In genomic region chr2:127231130-127231865, GRCh38 we compare ENCODE assay signal across 1 cellular context.
TF ChIP-seq lines count a peak whose summit lies in the region.

No MANE protein-coding gene starts in this region.

TF ChIP-seq in HepG2, 621 proteins besides CTCF, POLR2A, EP300 and RAD21 (continues in another document):
- TF ChIP-seq ZBTB42 (CRISPR knock-in tag; IDR thresholded peaks at IDR 0.05) (no peak), ZNF329 (CRISPR knock-in tag; IDR thresholded peaks at IDR 0.05; ENCODE audit: low read depth) (no peak), HMG20A (CRISPR knock-in tag; IDR thresholded peaks at IDR 0.05; ENCODE audit: borderline replicate concordance) (peak; percentile 58), SCMH1 (CRISPR knock-in tag; IDR thresholded peaks at IDR 0.05; ENCODE audit: borderline replicate concordance) (no peak), SKIL (CRISPR knock-in tag; IDR thresholded peaks at IDR 0.05; ENCODE audit: borderline replicate concordance) (peak; percentile 66; the same call in 1 of the 2 replicates), TCF7 (IDR thresholded peaks at IDR 0.05; ENCODE audit: low read depth) (no peak), ZNF644 (CRISPR knock-in tag; IDR thresholded peaks at IDR 0.05; ENCODE audit: low read depth) (0 out of 2 replicates have a peak, but pooled peaks have one; percentile 11), FOXA3 (CRISPR knock-in tag; IDR thresholded peaks at IDR 0.05) (peak; percentile 63; the same call in 1 of the 2 replicates), TBL1XR1 (IDR thresholded peaks at IDR 0.05; ENCODE audit: borderline replicate concordance, low read length, partially characterized antibody) (peak; percentile 44), ZC3H4 (CRISPR knock-in tag; IDR thresholded peaks at IDR 0.05; ENCODE audit: borderline replicate concordance) (no peak), SOX5 (CRISPR knock-in tag; IDR thresholded peaks at IDR 0.05; ENCODE audit: borderline replicate concordance) (peak; percentile 56; the same call in 1 of the 2 replicates), ZNF7 (CRISPR knock-in tag; IDR thresholded peaks at IDR 0.05) (peak; percentile 90), SALL1 (CRISPR knock-in tag; IDR thresholded peaks at IDR 0.05) (peak; percentile 28; the same call in 1 of the 2 replicates), SMARCC2 (IDR thresholded peaks at IDR 0.05) (no peak), THRA (CRISPR knock-in tag; IDR thresholded peaks at IDR 0.05; ENCODE audit: borderline replicate concordance) (peak; percentile 21; the same call in 1 of the 2 replicates), ZMYM3 (CRISPR knock-in tag; IDR thresholded peaks at IDR 0.05) (0 out of 2 replicates have a peak, but pooled peaks have one; percentile 25), SOX13 (IDR thresholded peaks at IDR 0.05) (no peak), SOX13 (CRISPR knock-in tag; conservative IDR thresholded peaks at IDR 0.05 in 1 of 2, IDR thresholded peaks at IDR 0.05 in 1 of 2) (peak in 1 of 2 experiments; percentile 57; a peak in 2 of 4 replicates), BCL6 (CRISPR knock-in tag; IDR thresholded peaks at IDR 0.05) (peak; percentile 85)
- TF ChIP-seq, protein P1, sequence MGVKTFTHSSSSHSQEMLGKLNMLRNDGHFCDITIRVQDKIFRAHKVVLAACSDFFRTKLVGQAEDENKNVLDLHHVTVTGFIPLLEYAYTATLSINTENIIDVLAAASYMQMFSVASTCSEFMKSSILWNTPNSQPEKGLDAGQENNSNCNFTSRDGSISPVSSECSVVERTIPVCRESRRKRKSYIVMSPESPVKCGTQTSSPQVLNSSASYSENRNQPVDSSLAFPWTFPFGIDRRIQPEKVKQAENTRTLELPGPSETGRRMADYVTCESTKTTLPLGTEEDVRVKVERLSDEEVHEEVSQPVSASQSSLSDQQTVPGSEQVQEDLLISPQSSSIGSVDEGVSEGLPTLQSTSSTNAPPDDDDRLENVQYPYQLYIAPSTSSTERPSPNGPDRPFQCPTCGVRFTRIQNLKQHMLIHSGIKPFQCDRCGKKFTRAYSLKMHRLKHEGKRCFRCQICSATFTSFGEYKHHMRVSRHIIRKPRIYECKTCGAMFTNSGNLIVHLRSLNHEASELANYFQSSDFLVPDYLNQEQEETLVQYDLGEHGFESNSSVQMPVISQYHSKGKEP (CRISPR knock-in tag; IDR thresholded peaks at IDR 0.05): no peak
- TF ChIP-seq, protein P2, sequence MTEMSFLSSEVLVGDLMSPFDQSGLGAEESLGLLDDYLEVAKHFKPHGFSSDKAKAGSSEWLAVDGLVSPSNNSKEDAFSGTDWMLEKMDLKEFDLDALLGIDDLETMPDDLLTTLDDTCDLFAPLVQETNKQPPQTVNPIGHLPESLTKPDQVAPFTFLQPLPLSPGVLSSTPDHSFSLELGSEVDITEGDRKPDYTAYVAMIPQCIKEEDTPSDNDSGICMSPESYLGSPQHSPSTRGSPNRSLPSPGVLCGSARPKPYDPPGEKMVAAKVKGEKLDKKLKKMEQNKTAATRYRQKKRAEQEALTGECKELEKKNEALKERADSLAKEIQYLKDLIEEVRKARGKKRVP (CRISPR knock-in tag; IDR thresholded peaks at IDR 0.05): peak in 1 of 2 experiments; percentile 62; a peak in 1 of 4 replicates
- TF ChIP-seq, protein P3, sequence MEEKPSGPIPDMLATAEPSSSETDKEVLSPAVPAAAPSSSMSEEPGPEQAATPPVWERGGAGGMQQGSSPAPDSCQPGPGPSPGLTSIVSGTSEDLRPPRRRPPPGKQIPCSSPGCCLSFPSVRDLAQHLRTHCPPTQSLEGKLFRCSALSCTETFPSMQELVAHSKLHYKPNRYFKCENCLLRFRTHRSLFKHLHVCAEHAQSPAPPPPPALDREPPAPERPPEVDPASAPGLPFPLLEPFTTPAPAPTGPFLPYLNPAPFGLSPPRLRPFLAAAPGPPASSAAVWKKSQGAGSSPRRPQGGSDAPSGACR (CRISPR knock-in tag; IDR thresholded peaks at IDR 0.05): no peak
- TF ChIP-seq, protein P4, sequence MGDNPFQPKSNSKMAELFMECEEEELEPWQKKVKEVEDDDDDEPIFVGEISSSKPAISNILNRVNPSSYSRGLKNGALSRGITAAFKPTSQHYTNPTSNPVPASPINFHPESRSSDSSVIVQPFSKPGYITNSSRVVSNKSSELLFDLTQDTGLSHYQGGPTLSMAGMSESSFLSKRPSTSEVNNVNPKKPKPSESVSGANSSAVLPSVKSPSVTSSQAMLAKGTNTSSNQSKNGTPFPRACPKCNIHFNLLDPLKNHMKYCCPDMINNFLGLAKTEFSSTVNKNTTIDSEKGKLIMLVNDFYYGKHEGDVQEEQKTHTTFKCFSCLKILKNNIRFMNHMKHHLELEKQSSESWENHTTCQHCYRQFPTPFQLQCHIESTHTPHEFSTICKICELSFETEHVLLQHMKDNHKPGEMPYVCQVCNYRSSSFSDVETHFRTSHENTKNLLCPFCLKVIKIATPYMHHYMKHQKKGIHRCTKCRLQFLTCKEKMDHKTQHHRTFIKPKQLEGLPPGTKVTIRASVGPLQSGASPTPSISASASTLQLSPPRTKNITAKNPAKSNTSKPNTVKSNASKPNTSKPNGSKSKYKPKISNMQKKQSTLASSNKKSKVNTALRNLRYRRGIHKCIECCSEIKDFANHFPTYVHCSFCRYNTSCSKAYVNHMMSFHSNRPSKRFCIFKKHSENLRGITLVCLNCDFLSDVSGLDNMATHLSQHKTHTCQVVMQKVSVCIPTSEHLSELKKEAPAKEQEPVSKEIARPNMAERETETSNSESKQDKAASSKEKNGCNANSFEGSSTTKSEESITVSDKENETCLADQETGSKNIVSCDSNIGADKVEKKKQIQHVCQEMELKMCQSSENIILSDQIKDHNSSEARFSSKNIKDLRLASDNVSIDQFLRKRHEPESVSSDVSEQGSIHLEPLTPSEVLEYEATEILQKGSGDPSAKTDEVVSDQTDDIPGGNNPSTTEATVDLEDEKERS (CRISPR knock-in tag; IDR thresholded peaks at IDR 0.05): 0 out of 2 replicates have a peak, but pooled peaks have one; percentile 39
- TF ChIP-seq, protein P5, sequence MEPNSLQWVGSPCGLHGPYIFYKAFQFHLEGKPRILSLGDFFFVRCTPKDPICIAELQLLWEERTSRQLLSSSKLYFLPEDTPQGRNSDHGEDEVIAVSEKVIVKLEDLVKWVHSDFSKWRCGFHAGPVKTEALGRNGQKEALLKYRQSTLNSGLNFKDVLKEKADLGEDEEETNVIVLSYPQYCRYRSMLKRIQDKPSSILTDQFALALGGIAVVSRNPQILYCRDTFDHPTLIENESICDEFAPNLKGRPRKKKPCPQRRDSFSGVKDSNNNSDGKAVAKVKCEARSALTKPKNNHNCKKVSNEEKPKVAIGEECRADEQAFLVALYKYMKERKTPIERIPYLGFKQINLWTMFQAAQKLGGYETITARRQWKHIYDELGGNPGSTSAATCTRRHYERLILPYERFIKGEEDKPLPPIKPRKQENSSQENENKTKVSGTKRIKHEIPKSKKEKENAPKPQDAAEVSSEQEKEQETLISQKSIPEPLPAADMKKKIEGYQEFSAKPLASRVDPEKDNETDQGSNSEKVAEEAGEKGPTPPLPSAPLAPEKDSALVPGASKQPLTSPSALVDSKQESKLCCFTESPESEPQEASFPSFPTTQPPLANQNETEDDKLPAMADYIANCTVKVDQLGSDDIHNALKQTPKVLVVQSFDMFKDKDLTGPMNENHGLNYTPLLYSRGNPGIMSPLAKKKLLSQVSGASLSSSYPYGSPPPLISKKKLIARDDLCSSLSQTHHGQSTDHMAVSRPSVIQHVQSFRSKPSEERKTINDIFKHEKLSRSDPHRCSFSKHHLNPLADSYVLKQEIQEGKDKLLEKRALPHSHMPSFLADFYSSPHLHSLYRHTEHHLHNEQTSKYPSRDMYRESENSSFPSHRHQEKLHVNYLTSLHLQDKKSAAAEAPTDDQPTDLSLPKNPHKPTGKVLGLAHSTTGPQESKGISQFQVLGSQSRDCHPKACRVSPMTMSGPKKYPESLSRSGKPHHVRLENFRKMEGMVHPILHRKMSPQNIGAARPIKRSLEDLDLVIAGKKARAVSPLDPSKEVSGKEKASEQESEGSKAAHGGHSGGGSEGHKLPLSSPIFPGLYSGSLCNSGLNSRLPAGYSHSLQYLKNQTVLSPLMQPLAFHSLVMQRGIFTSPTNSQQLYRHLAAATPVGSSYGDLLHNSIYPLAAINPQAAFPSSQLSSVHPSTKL (CRISPR knock-in tag; IDR thresholded peaks at IDR 0.05): peak; percentile 61; the same call in 1 of the 2 replicates
- TF ChIP-seq, protein P6, sequence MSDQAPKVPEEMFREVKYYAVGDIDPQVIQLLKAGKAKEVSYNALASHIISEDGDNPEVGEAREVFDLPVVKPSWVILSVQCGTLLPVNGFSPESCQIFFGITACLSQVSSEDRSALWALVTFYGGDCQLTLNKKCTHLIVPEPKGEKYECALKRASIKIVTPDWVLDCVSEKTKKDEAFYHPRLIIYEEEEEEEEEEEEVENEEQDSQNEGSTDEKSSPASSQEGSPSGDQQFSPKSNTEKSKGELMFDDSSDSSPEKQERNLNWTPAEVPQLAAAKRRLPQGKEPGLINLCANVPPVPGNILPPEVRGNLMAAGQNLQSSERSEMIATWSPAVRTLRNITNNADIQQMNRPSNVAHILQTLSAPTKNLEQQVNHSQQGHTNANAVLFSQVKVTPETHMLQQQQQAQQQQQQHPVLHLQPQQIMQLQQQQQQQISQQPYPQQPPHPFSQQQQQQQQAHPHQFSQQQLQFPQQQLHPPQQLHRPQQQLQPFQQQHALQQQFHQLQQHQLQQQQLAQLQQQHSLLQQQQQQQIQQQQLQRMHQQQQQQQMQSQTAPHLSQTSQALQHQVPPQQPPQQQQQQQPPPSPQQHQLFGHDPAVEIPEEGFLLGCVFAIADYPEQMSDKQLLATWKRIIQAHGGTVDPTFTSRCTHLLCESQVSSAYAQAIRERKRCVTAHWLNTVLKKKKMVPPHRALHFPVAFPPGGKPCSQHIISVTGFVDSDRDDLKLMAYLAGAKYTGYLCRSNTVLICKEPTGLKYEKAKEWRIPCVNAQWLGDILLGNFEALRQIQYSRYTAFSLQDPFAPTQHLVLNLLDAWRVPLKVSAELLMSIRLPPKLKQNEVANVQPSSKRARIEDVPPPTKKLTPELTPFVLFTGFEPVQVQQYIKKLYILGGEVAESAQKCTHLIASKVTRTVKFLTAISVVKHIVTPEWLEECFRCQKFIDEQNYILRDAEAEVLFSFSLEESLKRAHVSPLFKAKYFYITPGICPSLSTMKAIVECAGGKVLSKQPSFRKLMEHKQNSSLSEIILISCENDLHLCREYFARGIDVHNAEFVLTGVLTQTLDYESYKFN (CRISPR knock-in tag; conservative IDR thresholded peaks at IDR 0.05): 0 out of 2 replicates have a peak, but pooled peaks have one; percentile 17
